ENCODE assay signal across 32 cellular contexts in genomic region chr4:81647388-81647787, GRCh38.
DNase-seq lines count a peak whose midpoint lies in the region; ATAC-seq, FAIRE-seq and TF ChIP-seq lines count a peak whose summit lies in the region.
"Had no signal": no experiment of that assay in that cellular context is flagged by ENCODE, and none has a peak within 500 bp of the region (broad histone marks: within the 10 kb centered on the region; RNA-seq: fewer than 3 reads in every experiment).

No MANE protein-coding gene starts in this region.

- H3K27me3 ChIP-seq in H9 (ENCODE audit: insufficient read depth, low read length) (peaks cover 21% of the 10 kb centered on the region; the same call in 1 of the 2 replicates), H1 (replicated peaks in 1 of 4; ENCODE audit: control insufficient read depth in 3 of 4, extremely low read depth in 1 of 4, insufficient read depth in 3 of 4, low read length in 3 of 4) (peaks cover 9 to 18% (median 14%) of the 10 kb centered on the region in 4 experiments), neural progenitor cell (peaks cover 28% of the 10 kb centered on the region)
- H3K27me3 ChIP-seq: cardiac muscle cell, colonic mucosa, MG63, Peyer's patch, transverse colon had no signal

- no peak overlapping the region for H4K8ac ChIP-seq in H9 (replicated peaks; ENCODE audit: insufficient read length, low read depth, low read length)
- H4K8ac ChIP-seq in H1 (ENCODE audit: extremely low read depth, insufficient read depth, low read length), result no peak overlapping the region

- ATAC-seq in HG02938 (IDR thresholded peaks at IDR 0.05; ENCODE audit: unreplicated experiment) (no peak), HG03457 (IDR thresholded peaks at IDR 0.05; ENCODE audit: unreplicated experiment) (no peak)
- ATAC-seq: K562; lower lobe of right lung; naive thymus-derived CD8-positive, alpha-beta T cell had no signal

- 0 out of 3 replicates have a peak, but pooled peaks of 1 of the 2 experiments have one; percentile 27 for TF ChIP-seq EP300 in H1 (IDR thresholded peaks at IDR 0.05; ENCODE audit: borderline replicate concordance in 1 of 2, low read depth in 2 of 2, low read length in 2 of 2)

- H3K18ac ChIP-seq in H9 (ENCODE audit: insufficient read length, low read depth, low read length), result no peak overlapping the region
- H3K18ac ChIP-seq in H1 (ENCODE audit: extremely low read depth, low read length), result no peak overlapping the region

- H2BK5ac ChIP-seq in H9 (ENCODE audit: insufficient read length, low read length) (no peak overlapping the region), H1 (ENCODE audit: low read depth, low read length) (no peak overlapping the region)

- H3K23me2 ChIP-seq in H9 (ENCODE audit: insufficient read length, low read depth, low read length, poor library complexity, severe bottlenecking) (no peaks in the 10 kb centered on the region), H1 (ENCODE audit: low read depth, low read length) (no peaks in the 10 kb centered on the region; the same call in 1 of the 2 replicates)

- H3K9ac ChIP-seq in H9 (ENCODE audit: extremely low read depth, insufficient read length, low read length) (no peak overlapping the region), H1 (replicated peaks in 1 of 4; ENCODE audit: extremely low read depth in 1 of 4, low read depth in 3 of 4, low read length in 3 of 4) (no peak overlapping the region), neural progenitor cell (no peak overlapping the region)

- POLR2A ChIA-PET in H1 (lab: Charles Lee; ENCODE audit: partially characterized antibody), result no interaction called here

- peaks cover 7% of the 10 kb centered on the region; the same call in 1 of the 2 replicates for H3K4me1 ChIP-seq in H9 (ENCODE audit: insufficient read depth, low read length)
- peaks cover 0 to 5% (median 2%) of the 10 kb centered on the region in 4 experiments; a peak in 3 of 7 replicates for H3K4me1 ChIP-seq in H1 (replicated peaks in 1 of 4; ENCODE audit: control insufficient read depth in 3 of 4, insufficient read depth in 4 of 4, low read length in 3 of 4)
- peaks cover 7% of the 10 kb centered on the region for H3K4me1 ChIP-seq in neural progenitor cell
- H3K4me1 ChIP-seq: colonic mucosa, lower lobe of right lung had no signal

- H3K9me3 ChIP-seq in H9 (ENCODE audit: control insufficient read depth, low read depth, low read length), result no peaks in the 10 kb centered on the region
- no peaks in the 10 kb centered on the region for H3K9me3 ChIP-seq in H1 (ENCODE audit: insufficient read depth in 2 of 2, low read depth in 1 of 2, low read length in 1 of 2)
- no peaks in the 10 kb centered on the region for H3K9me3 ChIP-seq in neural progenitor cell (ENCODE audit: low read depth)
- H3K9me3 ChIP-seq: colonic mucosa, lower lobe of right lung, MG63, Peyer's patch, transverse colon had no signal

- TF ChIP-seq POLR2A in H1 (IDR thresholded peaks at IDR 0.05; ENCODE audit: control extremely low read depth in 1 of 2, low read depth in 2 of 2, low read length in 2 of 2), result no peak

- WGBS in H9 (ENCODE audit: extremely low coverage, insufficient read length, low lambda C conversion rate), result no CpG with 5 or more reads among the region's 2 CpGs
- WGBS in H1 (ENCODE audit: extremely low coverage in 1 of 2, insufficient coverage in 1 of 2, insufficient read length in 1 of 2, insufficient replicate concordance in 2 of 2, low coverage in 1 of 2, low lambda C conversion rate in 2 of 2, missing lambda C conversion rate in 1 of 2), 2 experiments, result 39% methylated on average over 2 of the region's 2 CpGs; no CpG with 5 or more reads in 1 of the 2 experiments

- H3K27me3 Mint-ChIP-seq in H9 (ENCODE audit: low read depth) (peaks cover 94% of the 10 kb centered on the region), neural progenitor cell (ENCODE audit: insufficient read depth, low read depth) (no peaks in the 10 kb centered on the region)
- H3K27me3 Mint-ChIP-seq: activated naive CD8-positive, alpha-beta T cell treated with anti-CD3 and anti-CD28 coated beads for 36 hours; naive thymus-derived CD8-positive, alpha-beta T cell had no signal

- H3K27ac Mint-ChIP-seq in H9 (no peak overlapping the region), neural progenitor cell (no peak overlapping the region)
- H3K27ac Mint-ChIP-seq: activated naive CD8-positive, alpha-beta T cell treated with anti-CD3 and anti-CD28 coated beads for 36 hours; T-helper 2 cell treated with Interferon-gamma antibody and Interleukin-4, amounts not matched to agents 5 μg/mL and 100 μg/mL, for 36 hours had no signal

- no peaks in the 10 kb centered on the region for H3K79me1 ChIP-seq in H9 (ENCODE audit: insufficient read depth, low read depth, low read length, poor library complexity, severe bottlenecking)
- no peaks in the 10 kb centered on the region for H3K79me1 ChIP-seq in H1 (ENCODE audit: low read depth, low read length)

- H4K91ac ChIP-seq in H9 (ENCODE audit: insufficient read length, low read depth, low read length), result no peak overlapping the region
- H4K91ac ChIP-seq in H1 (replicated peaks; ENCODE audit: insufficient read length, low read length), result no peak overlapping the region

- TF ChIP-seq CTCF in H9 (conservative IDR thresholded peaks at IDR 0.05) (no peak), H1 (IDR thresholded peaks at IDR 0.05; ENCODE audit: control extremely low read depth in 1 of 3, insufficient read depth in 1 of 3, low read depth in 1 of 3, low read length in 3 of 3) (no peak), neural progenitor cell (IDR thresholded peaks at IDR 0.05) (no peak)

- CTCF ChIA-PET in H1 (lab: Charles Lee; ENCODE audit: partially characterized antibody), result no interaction called here

- H3K4ac ChIP-seq in H9 (ENCODE audit: low read depth, low read length) (no peak overlapping the region), H1 (replicated peaks; ENCODE audit: insufficient read length, low read depth, low read length) (no peak overlapping the region)

- no peaks in the 10 kb centered on the region for H3F3A ChIP-seq in neural progenitor cell (ENCODE audit: low read depth)

- H3K56ac ChIP-seq in H9 (ENCODE audit: insufficient read length, low read depth, low read length), result no peak overlapping the region
- H3K56ac ChIP-seq in H1 (replicated peaks; ENCODE audit: insufficient read length, low read depth, low read length), result no peak overlapping the region

- H3K23ac ChIP-seq in H9 (ENCODE audit: insufficient read length, low read depth, low read length), result no peak overlapping the region
- H3K23ac ChIP-seq in H1 (ENCODE audit: insufficient read length), result no peak overlapping the region

- H3K4me3 ChIP-seq in H1 (ENCODE audit: extremely low read depth in 1 of 4, insufficient read depth in 2 of 4, low read depth in 3 of 4, low read length in 4 of 4) (no peak overlapping the region), neural progenitor cell (no peak overlapping the region)
- H3K4me3 ChIP-seq: cardiac muscle cell, colonic mucosa, K562, lower lobe of right lung, MG63, Peyer's patch, transverse colon had no signal

- H3K4me3 Mint-ChIP-seq in H9 (no peak overlapping the region), neural progenitor cell (no peak overlapping the region)
- H3K4me3 Mint-ChIP-seq: activated naive CD8-positive, alpha-beta T cell treated with anti-CD3 and anti-CD28 coated beads for 36 hours; T-helper 2 cell treated with Interferon-gamma antibody and Interleukin-4, amounts not matched to agents 5 μg/mL and 100 μg/mL, for 36 hours had no signal

- H3K4me1 Mint-ChIP-seq in H9 (peaks cover 34 to 41% of the 10 kb centered on the region in 2 experiments), neural progenitor cell (peaks cover 17% of the 10 kb centered on the region)

- H2BK120ac ChIP-seq in H9 (ENCODE audit: low read depth, low read length, poor library complexity, severe bottlenecking) (no peak overlapping the region), H1 (replicated peaks; ENCODE audit: low read depth, low read length) (no peak overlapping the region)

- no peak overlapping the region for H4K5ac ChIP-seq in H9 (ENCODE audit: insufficient read length, low read depth, low read length)
- no peak overlapping the region for H4K5ac ChIP-seq in H1 (ENCODE audit: insufficient read length, low read depth, low read length)

- H2AFZ ChIP-seq in H9 (ENCODE audit: low read length), result no peak overlapping the region
- H2AFZ ChIP-seq in H1 (ENCODE audit: low read length), result no peak overlapping the region
- no peak overlapping the region for H2AFZ ChIP-seq in neural progenitor cell (replicated peaks)

- DNase-seq in H9 (peak; percentile 29), NCI-H146 treated with DMSO at 0.1 percent for 48 hours (lab: John Stamatoyannopoulos, UW; ENCODE audit: unreplicated experiment) (peak; percentile 21), H1 (ENCODE audit: low read depth in 1 of 2, low spot score in 2 of 2) (no peak), neural progenitor cell (ENCODE audit: low spot score) (peak; percentile 26), C1 segment of cervical spinal cord (lab: John Stamatoyannopoulos, UW) (no peak)
- DNase-seq: activated CD4-positive, alpha-beta T cell treated with anti-CD3 and anti-CD28 coated beads for 48 hours; activated CD8-positive, alpha-beta memory T cell treated with anti-CD3 and anti-CD28 coated beads for 24 hours; activated effector memory CD4-positive, alpha-beta T cell treated with anti-CD3 and anti-CD28 coated beads, Interleukin-2, amount 50 U/mL, for 16 hours; activated naive CD8-positive, alpha-beta T cell treated with anti-CD3 and anti-CD28 coated beads for 36 hours; activated T-cell treated with anti-CD3 and anti-CD28 coated beads for 4 hours; aorta; colonic mucosa; DMS79; effector CD4-positive, alpha-beta T cell; hypothalamus; lower lobe of right lung; MG63; naive thymus-derived CD8-positive, alpha-beta T cell; NCI-H1105 treated with DMSO at 0.1 percent for 48 hours; NCI-H2029 treated with DMSO at 0.1 percent for 48 hours; NCI-H2227 treated with DMSO at 0.1 percent for 48 hours; NCI-H526 treated with DMSO at 0.1 percent for 48 hours; Peyer's patch; SHP77; stimulated activated CD4-positive, alpha-beta T cell treated with anti-CD3 and anti-CD28 coated beads, Interleukin-4, amount 100 ng/mL, for 24 hours; transverse colon had no signal

- no peaks in the 10 kb centered on the region for H3K79me2 ChIP-seq in H9 (ENCODE audit: insufficient read depth, low read length)
- no peaks in the 10 kb centered on the region for H3K79me2 ChIP-seq in H1 (ENCODE audit: control insufficient read depth in 1 of 2, insufficient read depth in 2 of 2, low read length in 2 of 2)
- H3K79me2 ChIP-seq in neural progenitor cell (ENCODE audit: low read depth), result no peaks in the 10 kb centered on the region

- no peak overlapping the region for H3K14ac ChIP-seq in H9 (ENCODE audit: insufficient read depth, low read length)
- H3K14ac ChIP-seq in H1 (ENCODE audit: insufficient read length), result no peak overlapping the region

- H2BK15ac ChIP-seq in H9 (ENCODE audit: low read depth, low read length), result no peak overlapping the region
- H2BK15ac ChIP-seq in H1 (ENCODE audit: low read length), result no peak overlapping the region

- H2BK20ac ChIP-seq in H9 (ENCODE audit: low read depth, low read length, poor library complexity, severe bottlenecking) (no peak overlapping the region), H1 (ENCODE audit: low read length) (no peak overlapping the region)

- H3T11ph ChIP-seq in H9 (ENCODE audit: low read length), result no peak overlapping the region

- H3K9me3 Mint-ChIP-seq in H9, result peaks cover 0 to 2% of the 10 kb centered on the region in 2 experiments; a peak in 2 of 5 replicates
- peaks cover 5% of the 10 kb centered on the region for H3K9me3 Mint-ChIP-seq in neural progenitor cell
- H3K9me3 Mint-ChIP-seq: T-helper 2 cell treated with Interferon-gamma antibody and Interleukin-4, amounts not matched to agents 5 μg/mL and 100 μg/mL, for 36 hours had no signal

- H2BK12ac ChIP-seq in H9 (ENCODE audit: insufficient read length, low read depth, low read length), result no peak overlapping the region
- no peak overlapping the region for H2BK12ac ChIP-seq in H1 (ENCODE audit: low read depth, low read length)

- FAIRE-seq in H1 (lab: Jason Lieb, UNC), result peak; percentile 70
- FAIRE-seq: K562 had no signal

- H3K4me2 ChIP-seq in H9 (ENCODE audit: insufficient read depth, insufficient read length, low read length) (no peak overlapping the region), H1 (ENCODE audit: insufficient read depth in 1 of 2, low read depth in 2 of 2, low read length in 2 of 2) (peak overlapping the region in 1 of 2 experiments; percentile 9; a peak in 1 of 4 replicates), neural progenitor cell (no peak overlapping the region)

- H3K27ac ChIP-seq in H9 (ENCODE audit: insufficient read length, low read depth, low read length), result no peak overlapping the region
- no peak overlapping the region for H3K27ac ChIP-seq in H1 (ENCODE audit: low read depth, low read length)
- H3K27ac ChIP-seq in neural progenitor cell, result no peak overlapping the region
- H3K27ac ChIP-seq: cardiac muscle cell, colonic mucosa, epithelial cell of prostate, lower lobe of right lung, Peyer's patch, transverse colon had no signal

- no peaks in the 10 kb centered on the region for H3K36me3 ChIP-seq in H1 (ENCODE audit: control insufficient read depth in 2 of 4, insufficient read depth in 4 of 4, low read length in 3 of 4)
- no peaks in the 10 kb centered on the region for H3K36me3 ChIP-seq in neural progenitor cell
- H3K36me3 ChIP-seq: cardiac muscle cell, colonic mucosa, lower lobe of right lung, MG63, Peyer's patch, transverse colon had no signal

- TF ChIP-seq RAD21 in H1 (IDR thresholded peaks at IDR 0.05 in 1 of 2, conservative IDR thresholded peaks at IDR 0.05 in 1 of 2; ENCODE audit: low read depth in 2 of 2, low read length in 2 of 2), result no peak

- H2AK5ac ChIP-seq in H9 (ENCODE audit: insufficient read length, low read length) (no peak overlapping the region), H1 (ENCODE audit: low read depth, low read length) (no peak overlapping the region)

- H4K20me1 ChIP-seq in H9 (ENCODE audit: control insufficient read depth, insufficient read depth, insufficient read length) (no peaks in the 10 kb centered on the region), H1 (replicated peaks in 1 of 2; ENCODE audit: control insufficient read depth in 1 of 2, insufficient read depth in 2 of 2, low read length in 2 of 2) (no peaks in the 10 kb centered on the region), neural progenitor cell (ENCODE audit: low read depth) (no peaks in the 10 kb centered on the region)

- peaks cover 0 to 2% (median 0%) of the 10 kb centered on the region in 3 experiments; a peak in 2 of 7 replicates for H3K36me3 Mint-ChIP-seq in H9 (ENCODE audit: insufficient read depth in 1 of 3, low read depth in 3 of 3)
- H3K36me3 Mint-ChIP-seq in neural progenitor cell, result no peaks in the 10 kb centered on the region
- H3K36me3 Mint-ChIP-seq: naive thymus-derived CD8-positive, alpha-beta T cell had no signal

Comparison
In these comparisons a context has a peak if more than half of its experiments do, and no peak if none do; other contexts are left out.
1. DNase-seq: peak in H9 (single experiment), NCI-H146 treated with DMSO at 0.1 percent for 48 hours (single experiment) and neural progenitor cell (single experiment); none in H1 (0 of 2) and C1 segment of cervical spinal cord (0 of 14).